In genomic region chr16:58389724-58390123, GRCh38 we compare ENCODE assay signal across 19 cellular contexts.
"Had no signal": no experiment of that assay in that cellular context is flagged by ENCODE, and none has a peak within 500 bp of the region (broad histone marks: within the 10 kb centered on the region; RNA-seq: fewer than 3 reads in every experiment).

No MANE protein-coding gene starts in this region.

- H3K27ac ChIP-seq: lower lobe of right lung, ovary, right atrium auricular region, right lobe of liver, tibial nerve, uterus had no signal

- ATAC-seq: left ventricle myocardium superior; lower lobe of right lung; naive thymus-derived CD8-positive, alpha-beta T cell; right lobe of liver; stimulated activated memory B cell treated with anti-CD40 and anti-IgM and Interleukin-4, amounts not matched to agents 10 μg/mL and 1 μg/mL and 100 μg/mL, for 72 hours; stimulated activated naive CD8-positive, alpha-beta T cell treated with anti-CD3 and anti-CD28 coated beads, Interleukin-15, amount 100 ng/mL, for 72 hours had no signal

- H3K9me3 ChIP-seq: lower lobe of right lung, ovary, right atrium auricular region, right lobe of liver, tibial nerve, uterus had no signal

- DNase-seq: islet precursor cell; left ventricle myocardium superior; lower lobe of right lung; mammary epithelial cell; mesenchymal stem cell; ovary; right lobe of liver; stimulated activated CD4-positive, alpha-beta T cell treated with anti-CD3 and anti-CD28 coated beads, Interleukin-1b, Interleukin-23, amount 100 ng/mL, for 48 hours; stimulated activated CD4-positive, alpha-beta T cell treated with anti-CD3 and anti-CD28 coated beads, Interleukin-2, amount 100 ng/mL, for 48 hours; stimulated activated CD4-positive, alpha-beta T cell treated with anti-CD3 and anti-CD28 coated beads, Interleukin-4, amount 100 ng/mL, for 4 hours; stimulated activated CD8-positive, alpha-beta memory T cell treated with anti-CD3 and anti-CD28 coated beads, Interleukin-4, amount 100 ng/mL, for 48 hours; stimulated activated naive CD4-positive, alpha-beta T cell treated with Interleukin-2 at 50 U/mL for 16 hours; stimulated activated naive CD8-positive, alpha-beta T cell treated with anti-CD3 and anti-CD28 coated beads, Interleukin-15, amount 100 ng/mL, for 72 hours; uterus had no signal

- H3K4me3 ChIP-seq: lower lobe of right lung, ovary, right atrium auricular region, right lobe of liver, smooth muscle cell, tibial nerve, uterus had no signal

- H3K4me2 ChIP-seq: smooth muscle cell had no signal

- H3K4me1 ChIP-seq: right lobe of liver, uterus had no signal

- H3K27me3 ChIP-seq: ovary, right atrium auricular region, right lobe of liver, uterus had no signal

- H3K36me3 ChIP-seq: lower lobe of right lung, ovary, right lobe of liver, tibial nerve, uterus had no signal
